In the genomic region with DNA sequence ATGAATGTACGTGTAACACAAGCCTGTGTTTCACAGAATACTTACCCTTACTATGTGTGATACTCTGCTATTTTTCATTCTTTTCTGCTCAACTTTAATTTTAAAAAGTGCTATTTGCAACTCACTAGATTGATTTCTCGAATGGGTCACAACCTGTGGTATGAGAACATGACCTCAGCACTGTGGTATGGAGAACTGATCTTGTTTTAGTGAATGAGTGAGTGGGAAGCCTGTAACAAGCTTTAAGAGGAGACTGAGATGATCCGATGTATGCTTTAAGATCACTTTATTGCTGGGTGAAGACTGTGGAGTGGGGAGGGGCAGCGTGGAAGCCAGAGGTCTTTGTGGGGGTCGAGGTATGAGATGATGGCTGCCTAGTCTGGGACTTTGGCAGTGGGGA, we compare ENCODE assay signal across 1 cellular context.
TF ChIP-seq lines count a peak whose summit lies in the region.

No MANE protein-coding gene starts in this region.

TF ChIP-seq in SK-N-SH, 30 proteins besides CTCF, POLR2A, EP300 and RAD21:
- no peak for TF ChIP-seq TCF12 (IDR thresholded peaks at IDR 0.05)
- TF ChIP-seq, protein P1, sequence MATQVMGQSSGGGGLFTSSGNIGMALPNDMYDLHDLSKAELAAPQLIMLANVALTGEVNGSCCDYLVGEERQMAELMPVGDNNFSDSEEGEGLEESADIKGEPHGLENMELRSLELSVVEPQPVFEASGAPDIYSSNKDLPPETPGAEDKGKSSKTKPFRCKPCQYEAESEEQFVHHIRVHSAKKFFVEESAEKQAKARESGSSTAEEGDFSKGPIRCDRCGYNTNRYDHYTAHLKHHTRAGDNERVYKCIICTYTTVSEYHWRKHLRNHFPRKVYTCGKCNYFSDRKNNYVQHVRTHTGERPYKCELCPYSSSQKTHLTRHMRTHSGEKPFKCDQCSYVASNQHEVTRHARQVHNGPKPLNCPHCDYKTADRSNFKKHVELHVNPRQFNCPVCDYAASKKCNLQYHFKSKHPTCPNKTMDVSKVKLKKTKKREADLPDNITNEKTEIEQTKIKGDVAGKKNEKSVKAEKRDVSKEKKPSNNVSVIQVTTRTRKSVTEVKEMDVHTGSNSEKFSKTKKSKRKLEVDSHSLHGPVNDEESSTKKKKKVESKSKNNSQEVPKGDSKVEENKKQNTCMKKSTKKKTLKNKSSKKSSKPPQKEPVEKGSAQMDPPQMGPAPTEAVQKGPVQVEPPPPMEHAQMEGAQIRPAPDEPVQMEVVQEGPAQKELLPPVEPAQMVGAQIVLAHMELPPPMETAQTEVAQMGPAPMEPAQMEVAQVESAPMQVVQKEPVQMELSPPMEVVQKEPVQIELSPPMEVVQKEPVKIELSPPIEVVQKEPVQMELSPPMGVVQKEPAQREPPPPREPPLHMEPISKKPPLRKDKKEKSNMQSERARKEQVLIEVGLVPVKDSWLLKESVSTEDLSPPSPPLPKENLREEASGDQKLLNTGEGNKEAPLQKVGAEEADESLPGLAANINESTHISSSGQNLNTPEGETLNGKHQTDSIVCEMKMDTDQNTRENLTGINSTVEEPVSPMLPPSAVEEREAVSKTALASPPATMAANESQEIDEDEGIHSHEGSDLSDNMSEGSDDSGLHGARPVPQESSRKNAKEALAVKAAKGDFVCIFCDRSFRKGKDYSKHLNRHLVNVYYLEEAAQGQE (IDR thresholded peaks at IDR 0.05; ENCODE audit: low read depth, low read length): no peak
- TF ChIP-seq TEAD4 (IDR thresholded peaks at IDR 0.05; ENCODE audit: borderline replicate concordance, insufficient read depth): no peak
- TF ChIP-seq TAF1 (IDR thresholded peaks at IDR 0.05; ENCODE audit: borderline replicate concordance, low read depth, low read length): no peak
- no peak for TF ChIP-seq NFIC (IDR thresholded peaks at IDR 0.05; ENCODE audit: borderline replicate concordance)
- no peak for TF ChIP-seq ELF1 (IDR thresholded peaks at IDR 0.05)
- TF ChIP-seq RXRA (IDR thresholded peaks at IDR 0.05; ENCODE audit: borderline replicate concordance, low read depth): no peak
- no peak for TF ChIP-seq FOXM1 (IDR thresholded peaks at IDR 0.05; ENCODE audit: low read depth)
- no peak for TF ChIP-seq ZBTB33 (IDR thresholded peaks at IDR 0.05; ENCODE audit: borderline replicate concordance, low read depth)
- TF ChIP-seq CHD2 (IDR thresholded peaks at IDR 0.05; ENCODE audit: low read length, partially characterized antibody): no peak
- TF ChIP-seq, protein P2, sequence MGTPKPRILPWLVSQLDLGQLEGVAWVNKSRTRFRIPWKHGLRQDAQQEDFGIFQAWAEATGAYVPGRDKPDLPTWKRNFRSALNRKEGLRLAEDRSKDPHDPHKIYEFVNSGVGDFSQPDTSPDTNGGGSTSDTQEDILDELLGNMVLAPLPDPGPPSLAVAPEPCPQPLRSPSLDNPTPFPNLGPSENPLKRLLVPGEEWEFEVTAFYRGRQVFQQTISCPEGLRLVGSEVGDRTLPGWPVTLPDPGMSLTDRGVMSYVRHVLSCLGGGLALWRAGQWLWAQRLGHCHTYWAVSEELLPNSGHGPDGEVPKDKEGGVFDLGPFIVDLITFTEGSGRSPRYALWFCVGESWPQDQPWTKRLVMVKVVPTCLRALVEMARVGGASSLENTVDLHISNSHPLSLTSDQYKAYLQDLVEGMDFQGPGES (IDR thresholded peaks at IDR 0.05; ENCODE audit: low read depth, low read length): no peak
- TF ChIP-seq, protein P3, sequence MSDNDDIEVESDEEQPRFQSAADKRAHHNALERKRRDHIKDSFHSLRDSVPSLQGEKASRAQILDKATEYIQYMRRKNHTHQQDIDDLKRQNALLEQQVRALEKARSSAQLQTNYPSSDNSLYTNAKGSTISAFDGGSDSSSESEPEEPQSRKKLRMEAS (IDR thresholded peaks at IDR 0.05; ENCODE audit: low read depth): no peak
- no peak for TF ChIP-seq MXI1 (IDR thresholded peaks at IDR 0.05; ENCODE audit: low read depth, low read length)
- TF ChIP-seq RFX5 (IDR thresholded peaks at IDR 0.05; ENCODE audit: low read length): no peak
- TF ChIP-seq EZH2phosphoT487 (IDR thresholded peaks at IDR 0.05; ENCODE audit: borderline replicate concordance, low read depth): no peak
- TF ChIP-seq, protein P4, sequence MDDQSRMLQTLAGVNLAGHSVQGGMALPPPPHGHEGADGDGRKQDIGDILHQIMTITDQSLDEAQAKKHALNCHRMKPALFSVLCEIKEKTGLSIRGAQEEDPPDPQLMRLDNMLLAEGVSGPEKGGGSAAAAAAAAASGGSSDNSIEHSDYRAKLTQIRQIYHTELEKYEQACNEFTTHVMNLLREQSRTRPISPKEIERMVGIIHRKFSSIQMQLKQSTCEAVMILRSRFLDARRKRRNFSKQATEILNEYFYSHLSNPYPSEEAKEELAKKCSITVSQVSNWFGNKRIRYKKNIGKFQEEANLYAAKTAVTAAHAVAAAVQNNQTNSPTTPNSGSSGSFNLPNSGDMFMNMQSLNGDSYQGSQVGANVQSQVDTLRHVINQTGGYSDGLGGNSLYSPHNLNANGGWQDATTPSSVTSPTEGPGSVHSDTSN (IDR thresholded peaks at IDR 0.05): no peak
- TF ChIP-seq, protein P5, sequence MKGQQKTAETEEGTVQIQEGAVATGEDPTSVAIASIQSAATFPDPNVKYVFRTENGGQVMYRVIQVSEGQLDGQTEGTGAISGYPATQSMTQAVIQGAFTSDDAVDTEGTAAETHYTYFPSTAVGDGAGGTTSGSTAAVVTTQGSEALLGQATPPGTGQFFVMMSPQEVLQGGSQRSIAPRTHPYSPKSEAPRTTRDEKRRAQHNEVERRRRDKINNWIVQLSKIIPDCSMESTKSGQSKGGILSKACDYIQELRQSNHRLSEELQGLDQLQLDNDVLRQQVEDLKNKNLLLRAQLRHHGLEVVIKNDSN (IDR thresholded peaks at IDR 0.05; ENCODE audit: borderline replicate concordance, low read depth): no peak
